In the genomic region with DNA sequence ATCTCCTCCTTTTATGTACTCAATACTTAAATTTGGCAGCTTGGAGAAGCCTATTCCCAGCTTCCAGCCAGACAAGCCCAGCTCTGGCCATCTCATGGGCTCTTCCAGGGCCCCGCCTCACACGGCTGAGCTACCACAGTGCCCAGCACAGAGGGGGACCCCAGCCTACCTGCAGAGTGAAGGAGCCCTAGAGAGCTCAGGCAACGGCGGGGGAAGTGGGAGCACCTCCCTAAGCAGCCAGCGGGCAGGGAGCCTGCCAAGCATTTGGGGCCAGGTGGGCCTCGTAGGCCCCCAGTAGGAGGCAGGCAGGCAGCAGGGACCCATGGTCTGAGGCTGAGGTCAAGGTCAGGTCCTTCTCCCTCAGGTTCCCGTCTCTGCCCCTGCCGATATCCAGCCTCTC, we compare ENCODE assay signal across 8 cellular contexts. TPM values are rescaled to one million over a fixed set of nuclear protein-coding genes. Genes with fewer than 3 reads are reported as not detected.
DNase-seq lines count a peak whose midpoint lies in the region; ATAC-seq and TF ChIP-seq lines count a peak whose summit lies in the region.

No MANE protein-coding gene starts in this region.

- H3F3A ChIP-seq in MM.1S (ENCODE audit: insufficient read depth, low read length): no peaks in the 10 kb centered on the region
- no peaks in the 10 kb centered on the region for H3F3A ChIP-seq in neural progenitor cell (ENCODE audit: low read depth)

- no peaks in the 10 kb centered on the region for H3K9me2 ChIP-seq in MM.1S (replicated peaks; ENCODE audit: insufficient read depth, low read length)

- peaks cover 21% of the 10 kb centered on the region for H3K27me3 Mint-ChIP-seq in CD4-positive, alpha-beta T cell
- peaks cover 6% of the 10 kb centered on the region for H3K27me3 Mint-ChIP-seq in neural progenitor cell (ENCODE audit: insufficient read depth, low read depth)

- H3K79me2 ChIP-seq in MM.1S (ENCODE audit: low read length) (no peaks in the 10 kb centered on the region), neural progenitor cell (ENCODE audit: low read depth) (no peaks in the 10 kb centered on the region)

- no peaks in the 10 kb centered on the region for H3K9me3 ChIP-seq in CD4-positive, alpha-beta T cell (ENCODE audit: control insufficient read depth, low read length)
- no peaks in the 10 kb centered on the region for H3K9me3 ChIP-seq in MM.1S (replicated peaks; ENCODE audit: insufficient read depth, low read length)
- no peaks in the 10 kb centered on the region for H3K9me3 ChIP-seq in duodenal mucosa (ENCODE audit: control insufficient read depth in 1 of 2, low read length in 2 of 2)
- H3K9me3 ChIP-seq in neural progenitor cell (ENCODE audit: low read depth): no peaks in the 10 kb centered on the region

- H3K27ac Mint-ChIP-seq in CD4-positive, alpha-beta T cell: no peak overlapping the region
- no peak overlapping the region for H3K27ac Mint-ChIP-seq in neural progenitor cell

- no peaks in the 10 kb centered on the region for H4K20me1 ChIP-seq in MM.1S (ENCODE audit: insufficient read depth, low read length)
- H4K20me1 ChIP-seq in neural progenitor cell (ENCODE audit: low read depth): no peaks in the 10 kb centered on the region

- no peaks in the 10 kb centered on the region for H3K36me3 Mint-ChIP-seq in CD4-positive, alpha-beta T cell (ENCODE audit: low read depth)
- H3K36me3 Mint-ChIP-seq in neural progenitor cell: no peaks in the 10 kb centered on the region

- H3K9ac ChIP-seq in MM.1S (ENCODE audit: low read length) (no peak overlapping the region), duodenal mucosa (ENCODE audit: low read depth in 1 of 2, low read length in 2 of 2) (no peak overlapping the region), neural progenitor cell (no peak overlapping the region)

- no peaks in the 10 kb centered on the region for H3K27me3 ChIP-seq in CD4-positive, alpha-beta T cell (ENCODE audit: control insufficient read depth, insufficient read depth, low read length)
- peaks cover 52% of the 10 kb centered on the region for H3K27me3 ChIP-seq in MM.1S (replicated peaks; ENCODE audit: insufficient read depth, low read length)
- peaks cover 5 to 21% of the 10 kb centered on the region in 2 donors for H3K27me3 ChIP-seq in duodenal mucosa (ENCODE audit: control insufficient read depth in 1 of 2, insufficient read depth in 2 of 2, low read length in 2 of 2)
- peaks cover 35% of the 10 kb centered on the region for H3K27me3 ChIP-seq in neural progenitor cell

- H3K4me2 ChIP-seq in MM.1S (ENCODE audit: low read depth, low read length): peak overlapping the region; percentile 58; the same call in 1 of the 2 replicates
- no peak overlapping the region for H3K4me2 ChIP-seq in neural progenitor cell

- CTCF ChIA-PET in CD4-positive, alpha-beta T cell (lab: Charles Lee): no interaction called here

- intact Hi-C loops in CD4-positive, alpha-beta T cell (cut with DNase I, micrococcal nuclease): no loop called here

- no peak for DNase-seq in CD4-positive, alpha-beta T cell
- DNase-seq in MM.1S (no peak), neural progenitor cell (ENCODE audit: low spot score) (no peak), kidney tubule cell (ENCODE audit: low spot score) (no peak), anterior cingulate cortex (lab: John Stamatoyannopoulos, UW) (no peak)
- DNase-seq in stimulated activated CD4-positive, alpha-beta T cell treated with anti-CD3 and anti-CD28 coated beads, Interleukin-15, amount 100 ng/mL, for 24 hours: no peak

- no peak overlapping the region for H3K27ac ChIP-seq in CD4-positive, alpha-beta T cell (ENCODE audit: low read depth, low read length)
- H3K27ac ChIP-seq in MM.1S (ENCODE audit: low read length) (no peak overlapping the region), duodenal mucosa (ENCODE audit: low read depth, low read length) (no peak overlapping the region), neural progenitor cell (no peak overlapping the region)

- H3K4me1 Mint-ChIP-seq in CD4-positive, alpha-beta T cell (ENCODE audit: low read depth): peaks cover 36% of the 10 kb centered on the region
- peaks cover 30% of the 10 kb centered on the region for H3K4me1 Mint-ChIP-seq in neural progenitor cell

- POLR2A ChIA-PET in CD4-positive, alpha-beta T cell (lab: Charles Lee): interaction anchor here (0.9 to 1.5 kb wide), 3 partner anchors 34 to 70 kb away, joined by 4 read pairs; partner anchors contain the start of gene ABCF2

- no peaks in the 10 kb centered on the region for H3K36me3 ChIP-seq in MM.1S (replicated peaks; ENCODE audit: insufficient read depth, low read length)
- H3K36me3 ChIP-seq in duodenal mucosa (ENCODE audit: control insufficient read depth in 1 of 2, insufficient read depth in 2 of 2, low read length in 2 of 2): no peaks in the 10 kb centered on the region
- no peaks in the 10 kb centered on the region for H3K36me3 ChIP-seq in neural progenitor cell

- no peak overlapping the region for H3K4me3 ChIP-seq in MM.1S (ENCODE audit: low read length)
- H3K4me3 ChIP-seq in duodenal mucosa (ENCODE audit: low read depth in 1 of 2, low read length in 2 of 2): peak overlapping the region; percentile 55 to 69
- no peak overlapping the region for H3K4me3 ChIP-seq in neural progenitor cell

- H2AFZ ChIP-seq in MM.1S (ENCODE audit: low read length): 0 out of 2 replicates have a peak overlapping the region, but pooled peaks have one; percentile 35
- peak overlapping the region; percentile 98 for H2AFZ ChIP-seq in neural progenitor cell (replicated peaks)

- TF ChIP-seq CTCF in CD4-positive, alpha-beta T cell (IDR thresholded peaks at IDR 0.05): no peak
- TF ChIP-seq CTCF in MM.1S (IDR thresholded peaks at IDR 0.05; ENCODE audit: low read length) (no peak), neural progenitor cell (IDR thresholded peaks at IDR 0.05) (no peak)

- no peaks in the 10 kb centered on the region for H3K9me3 Mint-ChIP-seq in CD4-positive, alpha-beta T cell
- no peaks in the 10 kb centered on the region for H3K9me3 Mint-ChIP-seq in neural progenitor cell

- H3K4me1 ChIP-seq in MM.1S (ENCODE audit: low read length): no peaks in the 10 kb centered on the region
- peaks cover 3 to 14% of the 10 kb centered on the region in 2 donors for H3K4me1 ChIP-seq in duodenal mucosa (ENCODE audit: control insufficient read depth in 1 of 2, insufficient read depth in 2 of 2, low read length in 2 of 2)
- no peaks in the 10 kb centered on the region for H3K4me1 ChIP-seq in neural progenitor cell

- peak overlapping the region; percentile 87 for H3K4me3 Mint-ChIP-seq in CD4-positive, alpha-beta T cell
- peak overlapping the region; percentile 78 for H3K4me3 Mint-ChIP-seq in neural progenitor cell

- ATAC-seq in CD4-positive, alpha-beta T cell (ENCODE audit: poor library complexity): no peak
- no peak for ATAC-seq in GM21367 (IDR thresholded peaks at IDR 0.05; ENCODE audit: unreplicated experiment)

RNA-seq across cellular contexts. Expression of gene SMARCD3, which starts 29.1 kb away (rescaled TPM):
- total RNA-seq in CD4-positive, alpha-beta T cell: 10 to 100 TPM; 11.8 to 14.8 TPM
- 11.0 and 23.6 TPM in 2 replicates for total RNA-seq in neural progenitor cell (ENCODE audit: low replicate concordance)

RNA-seq across cellular contexts. Expression of gene CHPF2, which starts 45.3 kb away (rescaled TPM):
- 10 to 100 TPM; 29.6 to 30.5 TPM for total RNA-seq in CD4-positive, alpha-beta T cell
- total RNA-seq in neural progenitor cell (ENCODE audit: low replicate concordance): 8.8 and 18.3 TPM in 2 replicates

RNA-seq across cellular contexts. Expression of gene ABCF2, which starts 50.6 kb away (rescaled TPM):
- 10 to 100 TPM; 12.3 to 13.2 TPM for total RNA-seq in CD4-positive, alpha-beta T cell
- 31.3 and 40.7 TPM in 2 replicates for total RNA-seq in neural progenitor cell (ENCODE audit: low replicate concordance)

Comparison
In these comparisons a context has a peak if more than half of its experiments do, and no peak if none do; other contexts are left out.
1. H3K4me3 ChIP-seq: peak in duodenal mucosa (2 of 2); none in MM.1S (single experiment) and neural progenitor cell (single experiment).